In the genomic region with DNA sequence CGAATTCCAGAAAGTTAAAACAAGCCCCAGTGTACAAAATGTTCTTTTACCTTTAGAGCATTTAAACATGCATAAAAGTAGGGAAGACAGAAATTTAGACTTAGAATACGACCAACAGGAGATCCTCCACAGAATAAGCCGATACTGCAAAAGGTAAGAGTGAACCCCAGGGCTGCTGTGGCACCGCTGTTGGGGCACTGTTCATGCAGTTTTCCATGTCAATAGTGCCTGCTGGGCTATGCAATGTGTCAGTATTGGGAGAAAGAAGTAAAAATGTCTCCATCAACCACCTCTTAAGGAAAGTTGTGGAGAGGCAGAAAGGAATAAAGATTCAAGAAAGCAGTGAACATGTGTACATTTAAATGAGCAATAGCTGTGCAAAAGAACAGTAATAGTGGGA, we compare ENCODE assay signal across 1 cellular context.
A peak's percentile ranks its signal among the peaks of the same experiment; 100 is the strongest.
TF ChIP-seq lines count a peak whose summit lies in the region.

No MANE protein-coding gene starts in this region.

TF ChIP-seq in GM23338, 12 proteins besides CTCF, POLR2A, EP300 and RAD21 (continued from another document):
- TF ChIP-seq ZNF462 (CRISPR knock-in tag; IDR thresholded peaks at IDR 0.05) = peak; percentile 68; the same call in 1 of the 2 replicates
- TF ChIP-seq EZH2 (IDR thresholded peaks at IDR 0.05; ENCODE audit: low read depth, unreplicated experiment) = no peak
TF ChIP-seq in GM23338: peak in this region for 1.
